ENCODE assay signal across 1 cellular context in the genomic region with DNA sequence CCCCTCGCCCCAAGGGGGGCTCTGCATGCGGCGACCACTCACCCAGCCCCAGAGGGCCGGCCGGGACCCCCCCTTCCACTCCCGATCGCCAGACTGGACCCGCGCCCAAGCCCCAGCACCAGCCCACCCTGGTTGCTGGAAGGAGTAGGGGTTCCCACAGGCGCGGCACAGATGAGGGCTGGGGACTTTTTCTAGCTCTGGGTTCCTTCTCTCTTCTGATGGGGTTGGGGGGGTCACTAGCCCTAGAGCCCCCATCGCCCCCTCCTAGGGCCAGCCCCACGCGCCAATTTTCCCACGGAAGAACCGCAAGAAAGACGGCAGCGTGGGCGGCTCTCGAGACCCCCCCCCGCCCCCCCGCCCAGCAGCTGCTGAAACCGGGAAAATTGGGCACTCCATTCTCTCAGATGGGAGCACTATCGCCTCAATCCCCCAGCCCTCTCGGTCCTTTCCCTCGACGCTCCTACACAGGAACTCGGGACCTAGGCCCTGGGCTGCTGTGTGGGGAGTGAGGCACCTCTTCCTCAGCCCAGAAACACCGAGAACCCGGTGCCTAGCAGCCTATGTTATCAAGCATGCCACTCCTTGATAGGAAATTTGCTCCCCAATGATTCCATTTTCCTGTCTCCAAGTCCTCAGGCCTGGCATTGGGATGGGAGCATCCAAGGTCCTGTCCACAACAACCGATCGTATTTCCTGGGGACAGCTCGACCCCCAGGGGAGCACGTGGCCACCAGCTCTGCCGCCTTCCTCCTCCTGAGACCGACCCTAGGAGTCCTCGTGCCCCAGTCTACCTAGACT.
TF ChIP-seq lines count a peak whose summit lies in the region.

No MANE protein-coding gene starts in this region.

TF ChIP-seq in K562, 482 proteins besides CTCF, POLR2A, EP300 and RAD21:
- TF ChIP-seq ZC3H4 (CRISPR knock-in tag; IDR thresholded peaks at IDR 0.05; ENCODE audit: borderline replicate concordance) = 0 out of 2 replicates have a peak, but pooled peaks have one; percentile 59
- TF ChIP-seq, protein P1, sequence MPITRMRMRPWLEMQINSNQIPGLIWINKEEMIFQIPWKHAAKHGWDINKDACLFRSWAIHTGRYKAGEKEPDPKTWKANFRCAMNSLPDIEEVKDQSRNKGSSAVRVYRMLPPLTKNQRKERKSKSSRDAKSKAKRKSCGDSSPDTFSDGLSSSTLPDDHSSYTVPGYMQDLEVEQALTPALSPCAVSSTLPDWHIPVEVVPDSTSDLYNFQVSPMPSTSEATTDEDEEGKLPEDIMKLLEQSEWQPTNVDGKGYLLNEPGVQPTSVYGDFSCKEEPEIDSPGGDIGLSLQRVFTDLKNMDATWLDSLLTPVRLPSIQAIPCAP (CRISPR knock-in tag; IDR thresholded peaks at IDR 0.05; ENCODE audit: borderline replicate concordance) = no peak
- TF ChIP-seq MAZ (CRISPR knock-in tag; conservative IDR thresholded peaks at IDR 0.05 in 1 of 2, IDR thresholded peaks at IDR 0.05 in 1 of 2) = 0 out of 4 replicates have a peak, but pooled peaks of 1 of the 2 experiments have one; percentile 3
- TF ChIP-seq TAF1 (IDR thresholded peaks at IDR 0.05; ENCODE audit: control insufficient read depth, extremely low read depth, insufficient read depth, low read length, severe bottlenecking) = peak; percentile 11
- TF ChIP-seq, protein P2, sequence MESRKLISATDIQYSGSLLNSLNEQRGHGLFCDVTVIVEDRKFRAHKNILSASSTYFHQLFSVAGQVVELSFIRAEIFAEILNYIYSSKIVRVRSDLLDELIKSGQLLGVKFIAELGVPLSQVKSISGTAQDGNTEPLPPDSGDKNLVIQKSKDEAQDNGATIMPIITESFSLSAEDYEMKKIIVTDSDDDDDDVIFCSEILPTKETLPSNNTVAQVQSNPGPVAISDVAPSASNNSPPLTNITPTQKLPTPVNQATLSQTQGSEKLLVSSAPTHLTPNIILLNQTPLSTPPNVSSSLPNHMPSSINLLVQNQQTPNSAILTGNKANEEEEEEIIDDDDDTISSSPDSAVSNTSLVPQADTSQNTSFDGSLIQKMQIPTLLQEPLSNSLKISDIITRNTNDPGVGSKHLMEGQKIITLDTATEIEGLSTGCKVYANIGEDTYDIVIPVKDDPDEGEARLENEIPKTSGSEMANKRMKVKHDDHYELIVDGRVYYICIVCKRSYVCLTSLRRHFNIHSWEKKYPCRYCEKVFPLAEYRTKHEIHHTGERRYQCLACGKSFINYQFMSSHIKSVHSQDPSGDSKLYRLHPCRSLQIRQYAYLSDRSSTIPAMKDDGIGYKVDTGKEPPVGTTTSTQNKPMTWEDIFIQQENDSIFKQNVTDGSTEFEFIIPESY (CRISPR knock-in tag; IDR thresholded peaks at IDR 0.05) = peak; percentile 38; the same call in 1 of the 2 replicates
- TF ChIP-seq ZBTB7A (IDR thresholded peaks at IDR 0.05; ENCODE audit: borderline replicate concordance, control insufficient read depth, low read depth, low read length) = peak; percentile 33; the same call in 1 of the 2 replicates
- TF ChIP-seq, protein P3, sequence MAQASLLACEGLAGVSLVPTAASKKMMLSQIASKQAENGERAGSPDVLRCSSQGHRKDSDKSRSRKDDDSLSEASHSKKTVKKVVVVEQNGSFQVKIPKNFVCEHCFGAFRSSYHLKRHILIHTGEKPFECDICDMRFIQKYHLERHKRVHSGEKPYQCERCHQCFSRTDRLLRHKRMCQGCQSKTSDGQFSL (CRISPR knock-in tag; IDR thresholded peaks at IDR 0.05) = peak; percentile 82
- TF ChIP-seq, protein P3 (tag; IDR thresholded peaks at IDR 0.05) = peak in 1 of 2 experiments; percentile 85; a peak in 2 of 4 replicates
- no peak for TF ChIP-seq PHF21A (IDR thresholded peaks at IDR 0.05; ENCODE audit: borderline replicate concordance, low read depth)
- TF ChIP-seq KLF16 (IDR thresholded peaks at IDR 0.05) = no peak
- TF ChIP-seq, protein P4, sequence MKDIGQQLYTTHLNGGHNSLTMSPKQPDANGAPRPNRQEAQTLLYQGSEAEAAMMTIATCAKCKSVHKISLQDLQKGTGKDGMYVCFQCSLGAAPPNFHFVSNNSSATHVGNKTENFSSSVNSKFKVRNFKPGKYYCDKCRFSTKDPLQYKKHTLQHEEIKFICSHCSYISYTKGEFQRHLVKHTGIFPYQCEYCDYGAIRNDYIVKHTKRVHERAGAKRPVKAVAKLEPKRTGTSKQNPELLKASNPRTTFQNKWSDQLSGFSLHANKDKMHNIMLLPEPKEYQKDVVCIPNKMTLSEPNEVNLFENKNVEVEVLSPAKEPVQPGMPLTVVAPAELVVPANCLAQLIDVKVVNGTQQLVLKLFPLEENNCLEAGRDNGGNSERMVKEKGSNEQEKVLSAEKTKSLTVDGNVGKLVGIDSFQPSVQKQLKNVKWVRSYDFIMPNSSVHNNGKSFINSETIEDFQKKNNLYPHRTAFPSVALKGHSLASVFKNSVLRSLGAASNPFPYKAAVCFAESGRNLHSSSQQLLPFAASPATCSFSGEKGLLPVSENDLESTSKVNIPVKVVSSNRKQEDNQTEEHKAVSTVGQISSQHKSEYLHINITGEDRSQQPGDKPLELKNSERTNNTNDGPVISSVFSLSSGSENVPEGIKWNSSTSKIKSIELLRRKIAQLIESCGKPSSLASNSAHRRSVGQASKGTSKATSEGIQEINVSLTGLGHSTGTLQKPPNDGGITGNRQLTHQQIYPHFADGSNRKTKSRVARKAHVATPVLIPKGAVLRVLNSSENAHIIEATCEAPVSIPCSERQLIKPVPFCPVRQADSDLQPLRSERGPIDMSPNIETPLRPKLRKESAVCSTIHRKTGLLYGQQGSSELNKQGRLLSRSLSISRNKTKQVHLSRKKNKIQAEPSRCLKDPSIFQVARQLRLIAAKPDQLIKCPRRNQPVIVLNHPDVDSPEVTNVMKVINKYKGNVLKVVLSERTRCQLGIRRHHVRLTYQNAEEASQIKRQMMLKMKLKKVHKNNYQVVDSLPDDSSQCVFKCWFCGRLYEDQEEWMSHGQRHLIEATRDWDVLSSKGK (CRISPR knock-in tag; IDR thresholded peaks at IDR 0.05) = no peak
- no peak for TF ChIP-seq JUN (IDR thresholded peaks at IDR 0.05; ENCODE audit: borderline replicate concordance, low read depth, low read length)
- no peak for TF ChIP-seq JUN (CRISPR knock-in tag; IDR thresholded peaks at IDR 0.05; ENCODE audit: borderline replicate concordance)
- no peak for TF ChIP-seq MTA3 (IDR thresholded peaks at IDR 0.05; ENCODE audit: borderline replicate concordance)
- no peak for TF ChIP-seq NCOA2 (IDR thresholded peaks at IDR 0.05; ENCODE audit: partially characterized antibody in 2 of 2)
